19 cellular contexts compared by ENCODE assay signal in the genomic region with DNA sequence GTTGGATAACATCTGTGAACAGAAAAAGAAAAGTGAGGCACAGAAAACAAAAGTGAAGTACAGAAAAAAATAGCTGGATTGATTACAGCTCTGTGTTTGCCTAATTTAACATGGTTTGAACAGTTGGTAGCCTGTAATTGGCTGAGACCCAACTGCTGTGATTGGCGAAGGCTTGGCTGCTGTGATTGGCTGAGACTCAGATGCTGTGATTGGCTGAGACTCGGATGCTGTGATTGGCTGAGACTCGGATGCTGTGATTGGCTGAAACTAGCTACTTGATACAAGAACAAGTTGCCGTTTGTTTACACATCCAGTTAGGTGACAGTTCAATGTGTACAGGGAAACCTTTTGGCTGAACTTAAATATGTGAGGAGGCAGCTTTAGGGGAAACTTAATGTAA.
DNase-seq lines count a peak whose midpoint lies in the region; ATAC-seq and TF ChIP-seq lines count a peak whose summit lies in the region.
"Had no signal": no experiment of that assay in that cellular context is flagged by ENCODE, and none has a peak within 500 bp of the region (broad histone marks: within the 10 kb centered on the region; RNA-seq: fewer than 3 reads in every experiment).

No MANE protein-coding gene starts in this region.

- H2BK15ac ChIP-seq in IMR-90 (ENCODE audit: low read depth, low read length) = no peak overlapping the region

- H2BK5ac ChIP-seq in IMR-90 (ENCODE audit: low read depth, low read length, poor library complexity, severe bottlenecking) = no peak overlapping the region

- no peaks in the 10 kb centered on the region for H3K9me1 ChIP-seq in IMR-90 (ENCODE audit: insufficient read depth, low read length)

- no peak overlapping the region for H3K9ac ChIP-seq in IMR-90 (ENCODE audit: low read depth, low read length)

- H3K4me1 ChIP-seq in IMR-90 (ENCODE audit: control insufficient read depth, insufficient read depth, low read length) = no peaks in the 10 kb centered on the region
- H3K4me1 ChIP-seq in SJCRH30 = peaks cover 45% of the 10 kb centered on the region
- H3K4me1 ChIP-seq in suprapubic skin = no peaks in the 10 kb centered on the region
- H3K4me1 ChIP-seq: SJSA1 had no signal

- no peak overlapping the region for H4K91ac ChIP-seq in IMR-90 (ENCODE audit: insufficient read depth, low read depth, low read length)

- H3K36me3 ChIP-seq in IMR-90 (ENCODE audit: control insufficient read depth, insufficient read depth, low read length) (no peaks in the 10 kb centered on the region), SJCRH30 (no peaks in the 10 kb centered on the region), suprapubic skin (no peaks in the 10 kb centered on the region)
- H3K36me3 ChIP-seq: SJSA1 had no signal

- no peaks in the 10 kb centered on the region for H3K79me1 ChIP-seq in IMR-90 (ENCODE audit: low read depth in 1 of 2, low read length in 2 of 2)

- no peak overlapping the region for H3K4ac ChIP-seq in IMR-90 (ENCODE audit: low read depth, low read length)

- H2AK5ac ChIP-seq in IMR-90 (ENCODE audit: low read depth, low read length) = no peak overlapping the region

- H2BK20ac ChIP-seq in IMR-90 (ENCODE audit: low read depth, low read length) = no peak overlapping the region

- no peaks in the 10 kb centered on the region for H4K20me1 ChIP-seq in IMR-90 (ENCODE audit: insufficient read depth, low read length)

- H3K27ac ChIP-seq in IMR-90 (ENCODE audit: insufficient read depth, low read length) (no peak overlapping the region), SJCRH30 (peak overlapping the region; percentile 70), suprapubic skin (no peak overlapping the region)
- H3K27ac ChIP-seq: SJSA1 had no signal

- in situ Hi-C loops in IMR-90 (cut with MboI; ENCODE audit: low sequenced_read_pairs) = no loop called here

- 60% methylated on average over 1 of the region's 4 CpGs; no CpG with 5 or more reads in 1 of the 2 experiments for WGBS in IMR-90 (ENCODE audit: extremely low coverage in 2 of 2, insufficient read length in 1 of 2), 2 experiments
- WGBS in suprapubic skin = 62% methylated on average over 4 of the region's 4 CpGs

- dilution Hi-C loops in IMR-90 (cut with HindIII; ENCODE audit: low sequenced_read_pairs, unreplicated experiment) = no loop called here

- H4K5ac ChIP-seq in IMR-90 (ENCODE audit: low read depth, low read length) = no peak overlapping the region

- peaks cover 14% of the 10 kb centered on the region for H3K27me3 ChIP-seq in IMR-90 (ENCODE audit: control insufficient read depth, insufficient read depth, low read length)
- no peaks in the 10 kb centered on the region for H3K27me3 ChIP-seq in SJCRH30
- no peaks in the 10 kb centered on the region for H3K27me3 ChIP-seq in suprapubic skin
- H3K27me3 ChIP-seq: SJSA1 had no signal

- H3K9me3 ChIP-seq in IMR-90 (ENCODE audit: control insufficient read depth, insufficient read depth, low read length) (no peaks in the 10 kb centered on the region), SJCRH30 (replicated peaks) (no peaks in the 10 kb centered on the region), suprapubic skin (no peaks in the 10 kb centered on the region)
- H3K9me3 ChIP-seq: SJSA1 had no signal

- no peak overlapping the region for H2BK120ac ChIP-seq in IMR-90 (ENCODE audit: low read depth, low read length)

- no peak overlapping the region for H3K14ac ChIP-seq in IMR-90 (replicated peaks; ENCODE audit: low read depth, low read length)

- H2AFZ ChIP-seq in IMR-90 (replicated peaks; ENCODE audit: low read length, poor library complexity) = no peak overlapping the region

- H3K23ac ChIP-seq in IMR-90 (ENCODE audit: low read depth, low read length) = no peak overlapping the region

- ATAC-seq in IMR-90 (ENCODE audit: low read depth) = no peak
- ATAC-seq in HG03565 (IDR thresholded peaks at IDR 0.05; ENCODE audit: unreplicated experiment) = no peak

- no peak overlapping the region for H4K8ac ChIP-seq in IMR-90 (ENCODE audit: low read depth in 2 of 2, low read length in 2 of 2)

- no peak overlapping the region for H3K18ac ChIP-seq in IMR-90 (ENCODE audit: low read depth, low read length)

- intact Hi-C loops in IMR-90 (cut with micrococcal nuclease) = no loop called here

- no peak overlapping the region for H3K56ac ChIP-seq in IMR-90 (ENCODE audit: extremely low read depth, insufficient read depth, low read length)

- CTCF ChIA-PET in IMR-90 (lab: Yijun Ruan, JAX) = no interaction called here

- DNase-seq in SIG-M5 treated with dmso at 0.1 percent for 504 hours (lab: John Stamatoyannopoulos, UW; ENCODE audit: unreplicated experiment) (peak; percentile 41), SIG-M5 (lab: John Stamatoyannopoulos, UW) (no peak), IMR-90 (peak; percentile 1), SJCRH30 (peak; percentile 91 to 98), myocyte (ENCODE audit: low read depth) (peak; percentile 45), GM10266 (ENCODE audit: extremely low spot score) (no peak), suprapubic skin (ENCODE audit: low spot score in 2 of 2) (no peak)
- DNase-seq: activated B cell treated with CpG ODN at 0.5 μM for 24 hours; activated naive CD8-positive, alpha-beta T cell treated with anti-CD3 and anti-CD28 coated beads for 36 hours; cortex of kidney; MM.1S; NCI-H1694 treated with DMSO at 0.1 percent for 48 hours; NCI-H510A treated with DMSO at 0.1 percent for 48 hours; nephron progenitor cell; OCI-M1; small intestine; stimulated activated CD4-positive, alpha-beta T cell treated with anti-CD3 and anti-CD28 coated beads, Interleukin-2, amount 100 ng/mL, for 48 hours had no signal

- TF ChIP-seq POLR2A in IMR-90 (IDR thresholded peaks at IDR 0.05; ENCODE audit: low read depth, low read length) (no peak), suprapubic skin (IDR thresholded peaks at IDR 0.05) (no peak)

- TF ChIP-seq CTCF in IMR-90 (conservative IDR thresholded peaks at IDR 0.05; ENCODE audit: low read depth, low read length) (no peak), GM10266 (IDR thresholded peaks at IDR 0.05; ENCODE audit: control insufficient read depth, insufficient read depth, low read depth, missing control alignments) (no peak), suprapubic skin (IDR thresholded peaks at IDR 0.05) (no peak)

- no peak for TF ChIP-seq RAD21 in IMR-90 (IDR thresholded peaks at IDR 0.05; ENCODE audit: low read length)

- no peak for TF ChIP-seq EP300 in suprapubic skin (IDR thresholded peaks at IDR 0.05)

- no TSS peak for BruUV-seq in IMR-90 (replicated peaks; lab: Mats Ljungman, UMichigan)

- H3K4me3 ChIP-seq in IMR-90 (ENCODE audit: insufficient read depth, low read depth, low read length) (no peak overlapping the region), SJCRH30 (peak overlapping the region; percentile 10; the same call in 1 of the 2 replicates), suprapubic skin (no peak overlapping the region)
- H3K4me3 ChIP-seq: SJSA1 had no signal

- POLR2A ChIA-PET in IMR-90 (lab: Charles Lee; ENCODE audit: unreplicated experiment) = no interaction called here

- no peak overlapping the region for H2AK9ac ChIP-seq in IMR-90 (replicated peaks; ENCODE audit: low read depth, low read length, poor library complexity)

- no peak overlapping the region for H3K4me2 ChIP-seq in IMR-90 (ENCODE audit: low read depth, low read length)

TF ChIP-seq in IMR-90, 13 proteins besides CTCF, POLR2A, EP300 and RAD21:
- TF ChIP-seq NFE2L2 (IDR thresholded peaks at IDR 0.05; ENCODE audit: low read depth, low read length) (no peak), CHD1 (IDR thresholded peaks at IDR 0.05; ENCODE audit: low read depth, low read length) (no peak), MXI1 (IDR thresholded peaks at IDR 0.05; ENCODE audit: borderline replicate concordance, low read depth, low read length) (no peak)

Comparison
In these comparisons a context has a peak if more than half of its experiments do, and no peak if none do; other contexts are left out.
1. DNase-seq: peak in SIG-M5 treated with dmso at 0.1 percent for 504 hours (single experiment), IMR-90 (single experiment), SJCRH30 (2 of 2) and myocyte (single experiment); none in SIG-M5 (single experiment), GM10266 (single experiment) and suprapubic skin (0 of 2).